10 cellular contexts compared by ENCODE assay signal in the genomic region with DNA sequence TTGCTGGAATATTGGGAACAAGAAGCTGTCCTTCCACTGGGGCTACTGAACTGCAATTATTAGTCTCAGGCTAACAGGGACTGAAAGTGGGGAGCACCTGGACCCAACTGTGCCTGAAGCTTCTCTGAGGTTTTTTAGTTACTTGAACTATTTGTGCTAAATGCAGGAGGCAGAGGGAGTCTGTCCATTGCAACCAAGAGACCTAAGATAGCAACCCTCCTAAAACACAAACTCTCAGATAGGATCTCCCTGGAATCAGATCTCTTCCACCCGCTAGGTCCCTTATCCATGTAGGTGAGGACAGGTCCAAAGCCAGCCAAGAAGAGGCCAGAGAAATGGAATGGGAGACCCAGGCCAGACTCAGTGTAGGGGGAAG. TPM values are rescaled to one million over a fixed set of nuclear protein-coding genes. Genes with fewer than 3 reads are reported as not detected.
A peak's percentile ranks its signal among the peaks of the same experiment; 100 is the strongest.
DNase-seq lines count a peak whose midpoint lies in the region; TF ChIP-seq lines count a peak whose summit lies in the region.
"Had no signal": no experiment of that assay in that cellular context is flagged by ENCODE, and none has a peak within 500 bp of the region (broad histone marks: within the 10 kb centered on the region; RNA-seq: fewer than 3 reads in every experiment).

No MANE protein-coding gene starts in this region.

- no peak overlapping the region for H3K9ac ChIP-seq in subcutaneous abdominal adipose tissue (ENCODE audit: low read length in 5 of 5)

- H3K4me3 ChIP-seq in adrenal gland, result no peak overlapping the region
- H3K4me3 ChIP-seq in subcutaneous abdominal adipose tissue (ENCODE audit: low read depth in 1 of 5, low read length in 5 of 5), result no peak overlapping the region

- H3K36me3 ChIP-seq in adrenal gland (replicated peaks in 1 of 2) (no peaks in the 10 kb centered on the region), subcutaneous abdominal adipose tissue (ENCODE audit: control insufficient read depth in 5 of 5, insufficient read depth in 5 of 5, low read length in 5 of 5) (peaks cover 0 to 5% (median 2%) of the 10 kb centered on the region in 5 donors)

- H3K9me3 Mint-ChIP-seq in HFFc6, result no peaks in the 10 kb centered on the region
- H3K9me3 Mint-ChIP-seq in activated naive CD8-positive, alpha-beta T cell treated with anti-CD3 and anti-CD28 coated beads for 36 hours, result no peaks in the 10 kb centered on the region

- no peak for TF ChIP-seq POLR2A in adrenal gland (IDR thresholded peaks at IDR 0.05)

- DNase-seq in HFFc6, result no peak
- DNase-seq in adrenal gland, result no peak
- peak; percentile 41 for DNase-seq in iris pigment epithelial cell (ENCODE audit: low read depth)
- no peak for DNase-seq in A172 (ENCODE audit: low spot score)
- no peak for DNase-seq in activated naive CD8-positive, alpha-beta T cell treated with anti-CD3 and anti-CD28 coated beads for 36 hours
- DNase-seq in CD1c-positive myeloid dendritic cell (ENCODE audit: extremely low spot score), result no peak
- DNase-seq in stimulated activated CD4-positive, alpha-beta T cell treated with anti-CD3 and anti-CD28 coated beads, Interleukin-2, amount 100 ng/mL, for 48 hours, result no peak
- DNase-seq: NCI-H345; stimulated activated CD4-positive, alpha-beta T cell treated with anti-CD3 and anti-CD28 coated beads, Interleukin-4, amount 100 ng/mL, for 1 hour had no signal

- peaks cover 89% of the 10 kb centered on the region for H3K4me1 Mint-ChIP-seq in HFFc6 (ENCODE audit: low read depth)
- peaks cover 28% of the 10 kb centered on the region for H3K4me1 Mint-ChIP-seq in activated naive CD8-positive, alpha-beta T cell treated with anti-CD3 and anti-CD28 coated beads for 36 hours

- peak overlapping the region; percentile 73 for H3K27ac Mint-ChIP-seq in HFFc6
- H3K27ac Mint-ChIP-seq in activated naive CD8-positive, alpha-beta T cell treated with anti-CD3 and anti-CD28 coated beads for 36 hours, result no peak overlapping the region

- H3K27me3 ChIP-seq in adrenal gland, result no peaks in the 10 kb centered on the region
- no peaks in the 10 kb centered on the region for H3K27me3 ChIP-seq in subcutaneous abdominal adipose tissue (ENCODE audit: control insufficient read depth in 5 of 5, insufficient read depth in 4 of 5, low read length in 5 of 5)

- H3K4me3 Mint-ChIP-seq in HFFc6, result no peak overlapping the region; the same call in 1 of the 2 replicates
- no peak overlapping the region for H3K4me3 Mint-ChIP-seq in activated naive CD8-positive, alpha-beta T cell treated with anti-CD3 and anti-CD28 coated beads for 36 hours

- no peaks in the 10 kb centered on the region; the same call in 1 of the 2 replicates for H3K27me3 Mint-ChIP-seq in HFFc6 (ENCODE audit: insufficient read depth)
- H3K27me3 Mint-ChIP-seq in activated naive CD8-positive, alpha-beta T cell treated with anti-CD3 and anti-CD28 coated beads for 36 hours, result no peaks in the 10 kb centered on the region

- H3K36me3 Mint-ChIP-seq in HFFc6 (ENCODE audit: low read depth), result peaks cover 6% of the 10 kb centered on the region; the same call in 1 of the 2 replicates
- peaks cover 2% of the 10 kb centered on the region for H3K36me3 Mint-ChIP-seq in activated naive CD8-positive, alpha-beta T cell treated with anti-CD3 and anti-CD28 coated beads for 36 hours

- H3K27ac ChIP-seq in adrenal gland (peak overlapping the region in 4 of 5 donors; percentile 6 to 84 (median 58)), subcutaneous abdominal adipose tissue (ENCODE audit: low read depth, low read length) (peak overlapping the region; percentile 11)

- H3K9me3 ChIP-seq in adrenal gland (replicated peaks in 1 of 3), result no peaks in the 10 kb centered on the region
- no peaks in the 10 kb centered on the region for H3K9me3 ChIP-seq in subcutaneous abdominal adipose tissue (ENCODE audit: control insufficient read depth in 5 of 5, low read length in 5 of 5)

- H3K4me1 ChIP-seq in adrenal gland (replicated peaks in 1 of 2) (peaks cover 49 to 82% of the 10 kb centered on the region in 2 donors), subcutaneous abdominal adipose tissue (ENCODE audit: control insufficient read depth in 5 of 5, insufficient read depth in 5 of 5, low read length in 5 of 5) (peaks cover 28 to 90% (median 76%) of the 10 kb centered on the region in 5 donors)

- 86 to 100% (median 92%) methylated on average over 1 of the region's 1 CpG for WGBS in adrenal gland, 4 donors

- intact Hi-C loops in adrenal gland (cut with DNase I), result no loop called here

- TF ChIP-seq CTCF in HFFc6 (IDR thresholded peaks at IDR 0.05) (no peak), adrenal gland (IDR thresholded peaks at IDR 0.05) (no peak)

RNA-seq across cellular contexts. Expression of gene NCOR2, which starts 58.1 kb away (rescaled TPM):
- total RNA-seq in HFFc6 (2021; fragmentation: NEBNext Ultra II Directional; extraction: Animal tissue kit (Norgen Biotek cat#: 25700)), result 100 to 1,000 TPM; 237 to 249 (median 240) TPM
- 100 to 1,000 TPM in 7 of 8 donors, 10 to 100 TPM in 1; 85.3 to 243 (median 199) TPM for total RNA-seq in adrenal gland
- 100 to 1,000 TPM in 1 of 3 donors, 10 to 100 TPM in 2; 28.3 to 194 (median 53.3) TPM for polyA plus RNA-seq in adrenal gland
- 32.9 and 33.3 TPM in 2 replicates for total RNA-seq in A172 (2014; rRNA removed; shearing (Covaris generic))
- total RNA-seq in activated naive CD8-positive, alpha-beta T cell treated with anti-CD3 and anti-CD28 coated beads for 36 hours, result 100 to 1,000 TPM; 106 to 112 TPM
